In the genomic region with DNA sequence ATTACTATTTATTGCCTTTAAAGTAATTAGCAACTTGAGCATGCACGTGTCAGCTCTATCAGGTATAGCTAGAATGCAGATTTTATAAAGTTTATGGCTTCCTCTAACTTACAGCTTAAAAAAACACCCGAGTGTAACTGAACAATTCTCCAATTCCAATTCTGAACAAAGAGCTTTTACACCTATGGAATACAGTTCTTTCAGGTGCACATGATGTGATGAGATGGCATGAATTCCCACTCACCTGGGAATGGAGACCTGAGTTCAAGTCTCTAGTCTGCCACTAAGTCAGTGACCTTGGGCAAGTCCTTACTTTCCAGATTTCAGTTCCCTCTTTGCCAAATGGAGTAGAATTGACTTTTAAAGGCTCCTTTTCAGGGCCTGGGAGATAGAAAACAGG, we compare ENCODE assay signal across 1 cellular context.
TF ChIP-seq lines count a peak whose summit lies in the region.

No MANE protein-coding gene starts in this region.

TF ChIP-seq in SK-N-SH, 30 proteins besides CTCF, POLR2A, EP300 and RAD21 (continued from another document):
- TF ChIP-seq RFX5 (IDR thresholded peaks at IDR 0.05; ENCODE audit: low read length), result no peak
